Comparison of ENCODE assay signal across 15 cellular contexts in genomic region chr19:291561-292280, GRCh38. TPM values are rescaled to one million over a fixed set of nuclear protein-coding genes. Genes with fewer than 3 reads are reported as not detected.
A peak's percentile ranks its signal among the peaks of the same experiment; 100 is the strongest.
DNase-seq lines count a peak whose midpoint lies in the region; ATAC-seq, FAIRE-seq and TF ChIP-seq lines count a peak whose summit lies in the region.
"Had no signal": no experiment of that assay in that cellular context is flagged by ENCODE, and none has a peak within 500 bp of the region (broad histone marks: within the 10 kb centered on the region; RNA-seq: fewer than 3 reads in every experiment).

No MANE protein-coding gene starts in this region.

- peaks cover 34 to 64% (median 53%) of the 10 kb centered on the region in 4 donors for H3K4me1 ChIP-seq in stomach
- H3K4me1 ChIP-seq in effector memory CD4-positive, alpha-beta T cell (ENCODE audit: control insufficient read depth, insufficient read depth, low read length, poor library complexity, severe bottlenecking) = peaks cover 20% of the 10 kb centered on the region

- 21 to 68% (median 30%) methylated on average over 19 to 68 of the region's 71 CpGs for WGBS in stomach, 5 donors

- FAIRE-seq in frontal cortex (lab: Jason Lieb, UNC) = no peak
- FAIRE-seq: GM12878, RCC 7860, TTC549 had no signal

- no peak for TF ChIP-seq POLR2A in stomach (IDR thresholded peaks at IDR 0.05)

- TF ChIP-seq EP300 in stomach (IDR thresholded peaks at IDR 0.05) = no peak

- ATAC-seq in SK-N-SH treated with all-trans-retinoic acid at 6 μM for 48 hours = peak; percentile 19; the same call in 2 of the 3 replicates
- ATAC-seq: GM12878, sciatic nerve had no signal

- no peaks in the 10 kb centered on the region for H3K9me3 ChIP-seq in stomach
- H3K9me3 ChIP-seq in effector memory CD4-positive, alpha-beta T cell (ENCODE audit: control insufficient read depth, low read length) = no peaks in the 10 kb centered on the region
- H3K9me3 ChIP-seq: thoracic aorta had no signal

- no peak for TF ChIP-seq CTCF in stomach (IDR thresholded peaks at IDR 0.05)

- peaks cover 0 to 58% (median 31%) of the 10 kb centered on the region in 3 donors for H3K27me3 ChIP-seq in stomach
- H3K27me3 ChIP-seq in effector memory CD4-positive, alpha-beta T cell (replicated peaks; ENCODE audit: control insufficient read depth, insufficient read depth, low read length, poor library complexity, severe bottlenecking) = peaks cover 15% of the 10 kb centered on the region

- DNase-seq in NCI-H345 (lab: John Stamatoyannopoulos, UW) (peak; percentile 44), NCI-H345 treated with DMSO at 0.1 percent for 48 hours (lab: John Stamatoyannopoulos, UW; ENCODE audit: unreplicated experiment) (no peak), frontal cortex (ENCODE audit: low spot score in 2 of 2) (peak; percentile 60 to 83), stomach (peak; percentile 48), DMS79 treated with DMSO at 0.1 percent for 48 hours (lab: John Stamatoyannopoulos, UW) (no peak), ecto neural progenitor cell (ENCODE audit: low spot score) (no peak)
- DNase-seq in effector memory CD4-positive, alpha-beta T cell = no peak
- DNase-seq: amniotic stem cell, Karpas-422 had no signal

- peak overlapping the region; percentile 30 to 61 (median 34) for H3K4me3 ChIP-seq in stomach
- no peak overlapping the region for H3K4me3 ChIP-seq in effector memory CD4-positive, alpha-beta T cell (ENCODE audit: insufficient read depth, low read depth, low read length, poor library complexity, severe bottlenecking)
- H3K4me3 ChIP-seq: GM12878 had no signal

- intact Hi-C loops in stomach (cut with DNase I; ENCODE audit: low total_unique reads) = no loop called here

- H3K36me3 ChIP-seq in stomach = peaks cover 0 to 11% (median 7%) of the 10 kb centered on the region in 4 donors
- H3K36me3 ChIP-seq in effector memory CD4-positive, alpha-beta T cell (ENCODE audit: control insufficient read depth, insufficient read depth, low read length) = no peaks in the 10 kb centered on the region
- H3K36me3 ChIP-seq: thoracic aorta had no signal

- H3K27ac ChIP-seq in stomach = peak overlapping the region in 4 of 5 donors; percentile 58 to 82 (median 78)
- no peak overlapping the region for H3K27ac ChIP-seq in effector memory CD4-positive, alpha-beta T cell (ENCODE audit: insufficient read depth, low read length, poor library complexity, severe bottlenecking)
- H3K27ac ChIP-seq: thoracic aorta had no signal

TF ChIP-seq in SK-N-SH treated with all-trans-retinoic acid at 6 μM for 48 hours, 23 proteins besides CTCF, POLR2A, EP300 and RAD21:
- TF ChIP-seq ESRRG (CRISPR knock-in tag; IDR thresholded peaks at IDR 0.05) = no peak
- no peak for TF ChIP-seq ZNF70 (CRISPR knock-in tag; IDR thresholded peaks at IDR 0.05)
- no peak for TF ChIP-seq CREB5 (CRISPR knock-in tag; IDR thresholded peaks at IDR 0.05; ENCODE audit: low read depth)
- no peak for TF ChIP-seq OSR1 (CRISPR knock-in tag; IDR thresholded peaks at IDR 0.05)
- TF ChIP-seq TCF4 (CRISPR knock-in tag; IDR thresholded peaks at IDR 0.05; ENCODE audit: borderline replicate concordance) = no peak
- no peak for TF ChIP-seq PATZ1 (CRISPR knock-in tag; IDR thresholded peaks at IDR 0.05; ENCODE audit: borderline replicate concordance)

RNA-seq across cellular contexts. Expression of gene PLPP2, which starts 0.5 kb away (rescaled TPM):
- 2.4 TPM for total RNA-seq in frontal cortex
- total RNA-seq in stomach = 100 to 1,000 TPM in 1 of 5 donors, 10 to 100 TPM in 4; 22.2 to 228 (median 46.4) TPM
- 10 to 100 TPM; 22.5 to 55.7 (median 28.4) TPM for polyA plus RNA-seq in stomach

RNA-seq across cellular contexts. Expression of gene MIER2, which starts 52.9 kb away (rescaled TPM):
- total RNA-seq in frontal cortex = 3.7 TPM
- 10 to 100 TPM in 4 of 5 donors, 1 to 10 TPM in 1; 5.8 to 29.6 (median 13.6) TPM for total RNA-seq in stomach
- polyA plus RNA-seq in stomach = 10 to 100 TPM in 2 of 3 donors, 1 to 10 TPM in 1; 8.4 to 13.4 (median 12.1) TPM

Comparison
In these comparisons a context has a peak if more than half of its experiments do, and no peak if none do; other contexts are left out.
1. DNase-seq: peak in NCI-H345 (single experiment), frontal cortex (2 of 2) and stomach (single experiment); none in NCI-H345 treated with DMSO at 0.1 percent for 48 hours (single experiment), effector memory CD4-positive, alpha-beta T cell (0 of 3), DMS79 treated with DMSO at 0.1 percent for 48 hours (single experiment) and ecto neural progenitor cell (single experiment).